In the genomic region with DNA sequence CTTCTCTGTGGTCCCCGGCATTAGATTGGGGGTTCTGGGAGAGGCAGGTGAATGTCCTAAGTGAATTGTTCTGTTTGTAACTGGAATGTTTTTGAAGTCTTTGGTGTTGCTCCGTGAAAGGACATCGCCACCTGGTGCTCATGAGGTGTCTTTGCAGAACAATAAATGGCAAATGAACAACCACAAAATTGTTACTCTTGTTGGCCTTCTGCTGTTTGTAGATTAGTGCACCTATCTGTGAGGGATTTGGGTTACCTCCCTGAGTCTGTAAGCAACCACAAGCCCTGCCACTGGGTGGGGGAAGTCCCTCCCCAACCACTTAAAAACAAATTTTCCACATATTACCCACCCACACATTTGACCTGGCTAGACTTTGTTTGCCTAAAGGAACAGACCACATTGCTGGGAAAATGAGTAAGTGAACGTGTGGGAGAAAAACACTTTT, we compare ENCODE assay signal across 7 cellular contexts. TPM values are rescaled to one million over a fixed set of nuclear protein-coding genes. Genes with fewer than 3 reads are reported as not detected.
DNase-seq lines count a peak whose midpoint lies in the region; ATAC-seq and TF ChIP-seq lines count a peak whose summit lies in the region.

No MANE protein-coding gene starts in this region.

- peak; percentile 80 for TF ChIP-seq CTCF in GM10266 (IDR thresholded peaks at IDR 0.05; ENCODE audit: control insufficient read depth, insufficient read depth, low read depth, missing control alignments)

- DNase-seq in GM10266 (ENCODE audit: extremely low spot score) (peak; percentile 48), HT1080 (ENCODE audit: low read depth) (peak; percentile 39), SK-MEL-5 (ENCODE audit: low read depth, low spot score) (peak; percentile 52), T47D (ENCODE audit: low read depth in 1 of 2, low spot score in 1 of 2) (peak; percentile 42 to 75), kidney tubule cell (ENCODE audit: low spot score) (peak; percentile 85)
- DNase-seq in stimulated activated CD4-positive, alpha-beta T cell treated with anti-CD3 and anti-CD28 coated beads, TNF-alpha, amount 100 ng/mL, for 48 hours (ENCODE audit: low read depth in 3 of 3) = peak in 2 of 3 donors; percentile 21 to 36

- in situ Hi-C loops in SK-MEL-5 (cut with HindIII; ENCODE audit: low pct_unique_long_range_greater_than_20kb, low sequenced_read_pairs) (no loop called here), T47D (cut with HindIII; ENCODE audit: low pct_unique_long_range_greater_than_20kb, low sequenced_read_pairs) (no loop called here)

- peak; percentile 66 for ATAC-seq in GM21528 (IDR thresholded peaks at IDR 0.05; ENCODE audit: low FRiP score, unreplicated experiment)

RNA-seq across cellular contexts. Expression of a gene that starts 4.7 kb away (rescaled TPM):
- not detected in 2 replicates for total RNA-seq in HT1080 (2014; rRNA removed; shearing (Covaris generic))
- polyA plus RNA-seq in HT1080 (2015; cell fraction: cytosol; rRNA removed) = not detected in 2 replicates
- not detected in 2 replicates for polyA plus RNA-seq in HT1080 (2015; cell fraction: nucleus; rRNA removed)
- total RNA-seq in SK-MEL-5 (2014; rRNA removed; shearing (Covaris generic)) = not detected in 2 replicates
- not detected in 2 replicates for polyA plus RNA-seq in SK-MEL-5 (2015; cell fraction: cytosol; rRNA removed)
- not detected in 2 replicates for polyA plus RNA-seq in SK-MEL-5 (2015; cell fraction: nucleus; rRNA removed)

RNA-seq across cellular contexts. Expression of a gene that starts 36.1 kb away (rescaled TPM):
- 1.2 and 2.8 TPM in 2 replicates for total RNA-seq in HT1080 (2014; rRNA removed; shearing (Covaris generic))
- polyA plus RNA-seq in HT1080 (2015; cell fraction: cytosol; rRNA removed) = 0.67 and 1.3 TPM in 2 replicates
- polyA plus RNA-seq in HT1080 (2015; cell fraction: nucleus; rRNA removed) = 1.00 and 1.4 TPM in 2 replicates
- total RNA-seq in SK-MEL-5 (2014; rRNA removed; shearing (Covaris generic)) = 0.67 and 0.95 TPM in 2 replicates
- polyA plus RNA-seq in SK-MEL-5 (2015; cell fraction: cytosol; rRNA removed) = 3.5 TPM in 2 replicates
- 15.4 and 22.2 TPM in 2 replicates for polyA plus RNA-seq in SK-MEL-5 (2015; cell fraction: nucleus; rRNA removed)

Comparison
In these comparisons a context has a peak if more than half of its experiments do, and no peak if none do; other contexts are left out.
1. Peak in every context shown above with its lines: DNase-seq and ATAC-seq.
2. DNase-seq: peak in every context shown above with its lines; median percentile 85 in kidney tubule cell; 58 in T47D; 52 in SK-MEL-5; 48 in GM10266; 39 in HT1080; 28 in stimulated activated CD4-positive, alpha-beta T cell treated with anti-CD3 and anti-CD28 coated beads, TNF-alpha, amount 100 ng/mL, for 48 hours.